ENCODE assay signal across 1 cellular context in the genomic region with DNA sequence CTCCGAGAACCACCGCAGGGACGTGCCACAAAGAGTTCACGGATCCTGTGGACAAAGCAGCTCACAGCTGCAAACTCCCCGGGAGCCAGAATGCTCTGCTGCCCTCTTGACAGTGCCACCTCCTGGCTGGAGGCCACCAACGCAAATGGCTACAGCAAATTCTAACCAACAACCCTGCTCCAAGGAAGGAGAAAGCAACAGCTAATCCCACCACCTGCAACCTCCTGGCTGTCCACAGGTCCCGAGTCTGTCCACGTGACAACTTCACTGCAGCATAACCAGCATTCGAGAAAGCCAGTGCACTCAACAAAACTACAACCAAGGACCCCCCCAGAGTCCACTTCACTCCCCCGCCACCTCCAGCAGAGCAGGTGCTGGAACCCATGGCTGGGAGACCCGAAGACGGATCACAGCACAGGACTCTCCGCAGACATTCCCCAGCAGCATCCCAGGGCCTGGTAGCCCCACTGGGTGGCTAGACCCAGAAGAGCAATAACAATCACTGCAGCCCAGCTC.
TF ChIP-seq lines count a peak whose summit lies in the region.

No MANE protein-coding gene starts in this region.

TF ChIP-seq in SK-N-SH, 30 proteins besides CTCF, POLR2A, EP300 and RAD21 (continued from another document):
- no peak for TF ChIP-seq USF1 (IDR thresholded peaks at IDR 0.05; ENCODE audit: borderline replicate concordance, low read depth)
- no peak for TF ChIP-seq RCOR1 (IDR thresholded peaks at IDR 0.05; ENCODE audit: low read length)
- TF ChIP-seq, protein P1, sequence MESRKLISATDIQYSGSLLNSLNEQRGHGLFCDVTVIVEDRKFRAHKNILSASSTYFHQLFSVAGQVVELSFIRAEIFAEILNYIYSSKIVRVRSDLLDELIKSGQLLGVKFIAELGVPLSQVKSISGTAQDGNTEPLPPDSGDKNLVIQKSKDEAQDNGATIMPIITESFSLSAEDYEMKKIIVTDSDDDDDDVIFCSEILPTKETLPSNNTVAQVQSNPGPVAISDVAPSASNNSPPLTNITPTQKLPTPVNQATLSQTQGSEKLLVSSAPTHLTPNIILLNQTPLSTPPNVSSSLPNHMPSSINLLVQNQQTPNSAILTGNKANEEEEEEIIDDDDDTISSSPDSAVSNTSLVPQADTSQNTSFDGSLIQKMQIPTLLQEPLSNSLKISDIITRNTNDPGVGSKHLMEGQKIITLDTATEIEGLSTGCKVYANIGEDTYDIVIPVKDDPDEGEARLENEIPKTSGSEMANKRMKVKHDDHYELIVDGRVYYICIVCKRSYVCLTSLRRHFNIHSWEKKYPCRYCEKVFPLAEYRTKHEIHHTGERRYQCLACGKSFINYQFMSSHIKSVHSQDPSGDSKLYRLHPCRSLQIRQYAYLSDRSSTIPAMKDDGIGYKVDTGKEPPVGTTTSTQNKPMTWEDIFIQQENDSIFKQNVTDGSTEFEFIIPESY (IDR thresholded peaks at IDR 0.05; ENCODE audit: borderline replicate concordance, low read depth): no peak
- TF ChIP-seq, protein P2, sequence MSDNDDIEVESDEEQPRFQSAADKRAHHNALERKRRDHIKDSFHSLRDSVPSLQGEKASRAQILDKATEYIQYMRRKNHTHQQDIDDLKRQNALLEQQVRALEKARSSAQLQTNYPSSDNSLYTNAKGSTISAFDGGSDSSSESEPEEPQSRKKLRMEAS (IDR thresholded peaks at IDR 0.05; ENCODE audit: low read depth): no peak
- no peak for TF ChIP-seq POLR2AphosphoS5 (IDR thresholded peaks at IDR 0.05; ENCODE audit: low read depth, low read length)
- TF ChIP-seq NFIC (IDR thresholded peaks at IDR 0.05; ENCODE audit: borderline replicate concordance): no peak
- no peak for TF ChIP-seq FOXM1 (IDR thresholded peaks at IDR 0.05; ENCODE audit: low read depth)
- no peak for TF ChIP-seq TAF1 (IDR thresholded peaks at IDR 0.05; ENCODE audit: borderline replicate concordance, low read depth, low read length)
- TF ChIP-seq CHD2 (IDR thresholded peaks at IDR 0.05; ENCODE audit: low read length, partially characterized antibody): no peak
- TF ChIP-seq MEF2A (IDR thresholded peaks at IDR 0.05; ENCODE audit: borderline replicate concordance, low read depth): no peak
- no peak for TF ChIP-seq FOXJ3 (CRISPR knock-in tag; IDR thresholded peaks at IDR 0.05)
